In genomic region chr2:122519366-122519765, GRCh38 we compare ENCODE assay signal across 10 cellular contexts.
A peak's percentile ranks its signal among the peaks of the same experiment; 100 is the strongest.
DNase-seq lines count a peak whose midpoint lies in the region; TF ChIP-seq lines count a peak whose summit lies in the region.
"Had no signal": no experiment of that assay in that cellular context is flagged by ENCODE, and none has a peak within 500 bp of the region (broad histone marks: within the 10 kb centered on the region; RNA-seq: fewer than 3 reads in every experiment).

No MANE protein-coding gene starts in this region.

- no peak overlapping the region for H3K4me3 Mint-ChIP-seq in T-helper 2 cell treated with Interferon-gamma antibody and Interleukin-4, amounts not matched to agents 5 μg/mL and 100 μg/mL, for 36 hours

- DNase-seq in DMS53 (lab: John Stamatoyannopoulos, UW) (peak; percentile 54), DMS53 treated with DMSO at 0.1 percent for 48 hours (lab: John Stamatoyannopoulos, UW; ENCODE audit: unreplicated experiment) (no peak), Kasumi-1 (lab: John Stamatoyannopoulos, UW) (peak; percentile 29 to 31), cardiac fibroblast (ENCODE audit: low read depth in 2 of 2) (peak; percentile 6 to 18), osteoblast (ENCODE audit: insufficient read length, low spot score, missing footprints) (no peak), NOMO-1 treated with dmso at 0.1 percent for 144 hours (lab: John Stamatoyannopoulos, UW; ENCODE audit: unreplicated experiment) (no peak), NCI-H446 treated with DMSO at 0.1 percent for 48 hours (lab: John Stamatoyannopoulos, UW) (no peak)
- no peak for DNase-seq in T-helper 2 cell treated with Interferon-gamma antibody and Interleukin-4, amounts not matched to agents 5 μg/mL and 100 μg/mL, for 36 hours (ENCODE audit: low spot score)
- DNase-seq: NK-92 treated with Interleukin-12 subunit alpha and Interleukin-12 subunit beta, amount 100 ng/mL, for 24 hours; stimulated activated CD8-positive, alpha-beta memory T cell treated with anti-CD3 and anti-CD28 coated beads, Interleukin-4, amount 100 ng/mL, for 48 hours had no signal

- H3K27me3 ChIP-seq in osteoblast (ENCODE audit: insufficient read depth, low read length): no peaks in the 10 kb centered on the region

- H3K4me3 ChIP-seq in cardiac fibroblast (replicated peaks in 1 of 2; ENCODE audit: low read depth in 2 of 2, low read length in 2 of 2) (no peak overlapping the region), osteoblast (ENCODE audit: insufficient read depth, low read length) (no peak overlapping the region)

- H3K27ac ChIP-seq in osteoblast (ENCODE audit: low read depth, low read length): no peak overlapping the region

- no peaks in the 10 kb centered on the region for H3K36me3 Mint-ChIP-seq in T-helper 2 cell treated with Interferon-gamma antibody and Interleukin-4, amounts not matched to agents 5 μg/mL and 100 μg/mL, for 36 hours (ENCODE audit: low read depth)

- H3K36me3 ChIP-seq in osteoblast (ENCODE audit: insufficient read depth, low read length): no peaks in the 10 kb centered on the region

- no peaks in the 10 kb centered on the region for H3K4me1 ChIP-seq in osteoblast (ENCODE audit: insufficient read depth, low read length)

- TF ChIP-seq CTCF in cardiac fibroblast (IDR thresholded peaks at IDR 0.05; ENCODE audit: low read depth, low read length): peak; percentile 32
- TF ChIP-seq CTCF in osteoblast (IDR thresholded peaks at IDR 0.05; ENCODE audit: extremely low read depth, low read depth, low read length): peak; percentile 7

- no peaks in the 10 kb centered on the region for H3K27me3 Mint-ChIP-seq in T-helper 2 cell treated with Interferon-gamma antibody and Interleukin-4, amounts not matched to agents 5 μg/mL and 100 μg/mL, for 36 hours (ENCODE audit: low read depth)

- H3K27ac Mint-ChIP-seq in T-helper 2 cell treated with Interferon-gamma antibody and Interleukin-4, amounts not matched to agents 5 μg/mL and 100 μg/mL, for 36 hours: no peak overlapping the region

- H3K79me2 ChIP-seq in osteoblast (ENCODE audit: insufficient read depth, low read length): no peaks in the 10 kb centered on the region

- no peak overlapping the region for H2AFZ ChIP-seq in osteoblast (ENCODE audit: low read length)

- no peaks in the 10 kb centered on the region for H3K9me3 ChIP-seq in osteoblast (ENCODE audit: low read depth, low read length)

- H3K9me3 Mint-ChIP-seq in T-helper 2 cell treated with Interferon-gamma antibody and Interleukin-4, amounts not matched to agents 5 μg/mL and 100 μg/mL, for 36 hours: no peaks in the 10 kb centered on the region

- no peaks in the 10 kb centered on the region for H4K20me1 ChIP-seq in osteoblast (ENCODE audit: insufficient read depth, low read length)

- no peaks in the 10 kb centered on the region for H3K4me1 Mint-ChIP-seq in T-helper 2 cell treated with Interferon-gamma antibody and Interleukin-4, amounts not matched to agents 5 μg/mL and 100 μg/mL, for 36 hours (ENCODE audit: low read depth)

- no peak overlapping the region for H3K4me2 ChIP-seq in osteoblast (ENCODE audit: insufficient read depth, low read length)

Comparison
In these comparisons a context has a peak if more than half of its experiments do, and no peak if none do; other contexts are left out.
1. DNase-seq: peak in DMS53 (single experiment), Kasumi-1 (2 of 2) and cardiac fibroblast (2 of 2); none in DMS53 treated with DMSO at 0.1 percent for 48 hours (single experiment), osteoblast (single experiment), T-helper 2 cell treated with Interferon-gamma antibody and Interleukin-4, amounts not matched to agents 5 μg/mL and 100 μg/mL, for 36 hours (single experiment), NOMO-1 treated with dmso at 0.1 percent for 144 hours (single experiment) and NCI-H446 treated with DMSO at 0.1 percent for 48 hours (single experiment).